In the genomic region with DNA sequence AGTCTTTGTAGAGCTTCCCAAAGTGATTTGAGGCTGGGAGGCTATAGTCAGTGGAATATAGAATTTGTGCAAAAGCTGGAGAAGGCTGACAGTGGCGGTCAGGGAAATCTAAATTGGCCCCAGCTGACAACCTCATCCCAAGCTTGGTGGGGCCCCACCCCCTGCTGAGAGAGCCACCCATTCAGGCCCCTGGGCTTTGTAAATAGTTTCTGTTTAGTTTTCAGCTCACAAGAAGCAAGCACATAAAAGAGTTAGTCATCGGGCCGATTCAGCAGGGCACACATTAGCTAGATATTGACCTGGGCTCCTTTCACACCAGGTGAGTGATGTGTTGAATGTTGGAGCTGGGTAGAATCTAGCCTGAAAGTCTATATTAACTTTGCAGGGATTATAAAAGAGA, we compare ENCODE assay signal across 12 cellular contexts.
DNase-seq lines count a peak whose midpoint lies in the region; ATAC-seq and TF ChIP-seq lines count a peak whose summit lies in the region.
"Had no signal": no experiment of that assay in that cellular context is flagged by ENCODE, and none has a peak within 500 bp of the region (broad histone marks: within the 10 kb centered on the region; RNA-seq: fewer than 3 reads in every experiment).

No MANE protein-coding gene starts in this region.

- H3K9me3 ChIP-seq in DND-41 (ENCODE audit: insufficient read depth, low read length, severe bottlenecking): no peaks in the 10 kb centered on the region
- H3K9me3 ChIP-seq: MG63, psoas muscle had no signal

- no peak overlapping the region for H3K4me3 ChIP-seq in DND-41 (ENCODE audit: low read depth in 1 of 2, low read length in 2 of 2)
- H3K4me3 ChIP-seq: MG63, psoas muscle had no signal

- peaks cover 54% of the 10 kb centered on the region for H3K4me1 Mint-ChIP-seq in progenitor cell of endocrine pancreas (ENCODE audit: low read depth)
- H3K4me1 Mint-ChIP-seq: CD4-positive, alpha-beta memory T cell had no signal

- H3K27ac Mint-ChIP-seq in progenitor cell of endocrine pancreas: peak overlapping the region; percentile 95
- H3K27ac Mint-ChIP-seq: CD4-positive, alpha-beta memory T cell had no signal

- no peak for DNase-seq in DND-41
- DNase-seq in NCI-H146 treated with DMSO at 0.1 percent for 48 hours (lab: John Stamatoyannopoulos, UW; ENCODE audit: unreplicated experiment): peak; percentile 87
- no peak for DNase-seq in progenitor cell of endocrine pancreas (ENCODE audit: low spot score, unreplicated experiment)
- DNase-seq in SW 1271 (lab: John Stamatoyannopoulos, UW): no peak
- no peak for DNase-seq in medulla oblongata (ENCODE audit: extremely low spot score)
- DNase-seq in NCI-H2171 treated with DMSO at 0.1 percent for 48 hours (lab: John Stamatoyannopoulos, UW): no peak
- DNase-seq: activated T-cell treated with anti-CD3 and anti-CD28 coated beads, Interleukin-2, amount 50 U/mL, for 1 hour; CD4-positive, alpha-beta memory T cell; MG63; psoas muscle had no signal

- H3K27me3 Mint-ChIP-seq in progenitor cell of endocrine pancreas: no peaks in the 10 kb centered on the region

- H3K9me3 Mint-ChIP-seq in progenitor cell of endocrine pancreas (ENCODE audit: low read depth): peaks cover 6% of the 10 kb centered on the region
- H3K9me3 Mint-ChIP-seq: CD4-positive, alpha-beta memory T cell had no signal

- H3K4me2 ChIP-seq in DND-41 (ENCODE audit: insufficient read depth, low read length): no peak overlapping the region

- peak; percentile 17; the same call in 1 of the 3 replicates for ATAC-seq in DND-41 (ENCODE audit: insufficient read depth, low read depth)
- peak; percentile 72 for ATAC-seq in esophagus mucosa
- ATAC-seq in HG02623 (IDR thresholded peaks at IDR 0.05; ENCODE audit: unreplicated experiment): no peak

- peak overlapping the region; percentile 43 for H3K4me3 Mint-ChIP-seq in progenitor cell of endocrine pancreas (ENCODE audit: low read depth)
- H3K4me3 Mint-ChIP-seq: CD4-positive, alpha-beta memory T cell had no signal

- no peaks in the 10 kb centered on the region for H3K36me3 Mint-ChIP-seq in progenitor cell of endocrine pancreas (ENCODE audit: insufficient read depth)
- H3K36me3 Mint-ChIP-seq: CD4-positive, alpha-beta memory T cell had no signal

- no peak for TF ChIP-seq CTCF in DND-41 (IDR thresholded peaks at IDR 0.05; ENCODE audit: borderline replicate concordance, extremely low read depth, low read length, poor library complexity, severe bottlenecking)
- no peak for TF ChIP-seq CTCF in progenitor cell of endocrine pancreas (IDR thresholded peaks at IDR 0.05; ENCODE audit: unreplicated experiment)

- H4K20me1 ChIP-seq in DND-41 (ENCODE audit: insufficient read depth, low read length): no peaks in the 10 kb centered on the region

- H3K9ac ChIP-seq in DND-41 (ENCODE audit: low read depth, low read length): no peak overlapping the region

- H3K36me3 ChIP-seq in DND-41 (ENCODE audit: insufficient read depth, low read length): no peaks in the 10 kb centered on the region
- H3K36me3 ChIP-seq: MG63 had no signal

- no peak overlapping the region for H2AFZ ChIP-seq in DND-41 (ENCODE audit: low read depth, low read length)

- peaks cover 17% of the 10 kb centered on the region for H3K4me1 ChIP-seq in DND-41 (ENCODE audit: insufficient read depth, low read length)

- H3K27ac ChIP-seq in DND-41 (ENCODE audit: low read length): no peak overlapping the region
- H3K27ac ChIP-seq: psoas muscle had no signal

- no peaks in the 10 kb centered on the region for H3K27me3 ChIP-seq in DND-41 (ENCODE audit: insufficient read depth, low read length, poor library complexity)
- H3K27me3 ChIP-seq: MG63 had no signal

- no peaks in the 10 kb centered on the region for H3K79me2 ChIP-seq in DND-41 (ENCODE audit: insufficient read depth, low read length)
